ENCODE assay signal across 19 cellular contexts in the genomic region with DNA sequence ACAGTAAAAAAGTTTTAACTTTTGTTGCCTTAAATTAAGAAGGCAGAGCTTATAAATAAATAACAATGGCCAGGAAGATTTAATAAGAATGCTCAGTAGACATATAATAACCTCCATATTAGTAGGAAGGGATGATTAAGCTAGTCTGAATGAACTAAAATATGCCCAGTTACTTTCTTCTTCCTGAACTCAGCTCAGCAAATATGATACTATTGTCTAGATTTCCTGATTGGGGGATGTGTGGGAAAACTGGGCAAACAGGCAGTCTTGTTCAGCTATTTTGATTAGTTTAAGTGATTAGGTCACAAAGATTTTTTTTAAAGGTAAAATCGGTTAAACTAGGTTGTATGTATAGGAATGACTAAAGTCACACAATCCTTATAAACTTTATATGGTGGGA.
"Had no signal": no experiment of that assay in that cellular context is flagged by ENCODE, and none has a peak within 500 bp of the region (broad histone marks: within the 10 kb centered on the region; RNA-seq: fewer than 3 reads in every experiment).

No MANE protein-coding gene starts in this region.

- H3K27ac Mint-ChIP-seq: activated T-helper 1 cell treated with anti-CD3 and anti-CD28 coated beads, Interleukin-12 subunit alpha, Interleukin-12 subunit beta, Interleukin-2, Interleukin-4 antibody, amounts not matched to agents 30 ng/mL and 10 ng/mL and 1 ng/mL, durations not matched to agents 14 hours and 24 hours and 36 hours; endodermal cell; immature natural killer cell; stimulated activated naive CD8-positive, alpha-beta T cell treated with anti-CD3 and anti-CD28 coated beads, Interleukin-15, Interleukin-2, amounts not matched to agents 100 ng/mL and 50 ng/mL, for 24 hours; T-helper 2 cell treated with Interferon-gamma antibody and Interleukin-4, amounts not matched to agents 5 μg/mL and 100 μg/mL, for 36 hours had no signal

- H3K9me3 Mint-ChIP-seq: endodermal cell, immature natural killer cell had no signal

- ATAC-seq: gastroesophageal sphincter; heart right ventricle; left cardiac atrium; naive thymus-derived CD4-positive, alpha-beta T cell had no signal

- H3K4me1 ChIP-seq: tibial nerve had no signal

- DNase-seq: activated CD4-positive, alpha-beta T cell treated with anti-CD3 and anti-CD28 coated beads, Interleukin-2, amount 50 U/mL, for 48 hours; activated gamma-delta T cell treated with Interleukin-2 at 50 U/mL for 16 hours; activated T-cell treated with anti-CD3 and anti-CD28 coated beads for 4 hours; dorsolateral prefrontal cortex; endodermal cell; erythroblast; heart right ventricle; immature natural killer cell; left cardiac atrium; mesendoderm; naive thymus-derived CD4-positive, alpha-beta T cell; sigmoid colon; stimulated activated CD4-positive, alpha-beta T cell treated with anti-CD3 and anti-CD28 coated beads, Interleukin-2, amount 100 ng/mL, for 24 hours had no signal

- H3K4me3 Mint-ChIP-seq: activated naive CD8-positive, alpha-beta T cell; activated T-helper 1 cell treated with anti-CD3 and anti-CD28 coated beads, Interleukin-12 subunit alpha, Interleukin-12 subunit beta, Interleukin-2, Interleukin-4 antibody, amounts not matched to agents 30 ng/mL and 10 ng/mL and 1 ng/mL, durations not matched to agents 14 hours and 24 hours and 36 hours; endodermal cell; immature natural killer cell; naive thymus-derived CD4-positive, alpha-beta T cell; stimulated activated naive CD8-positive, alpha-beta T cell treated with anti-CD3 and anti-CD28 coated beads, Interleukin-15, Interleukin-2, amounts not matched to agents 100 ng/mL and 50 ng/mL, for 24 hours; T-helper 2 cell treated with Interferon-gamma antibody and Interleukin-4, amounts not matched to agents 5 μg/mL and 100 μg/mL, for 36 hours had no signal

- H3K27ac ChIP-seq: gastroesophageal sphincter, heart right ventricle, sigmoid colon, tibial nerve had no signal

- H3K27me3 Mint-ChIP-seq: activated naive CD8-positive, alpha-beta T cell; naive thymus-derived CD4-positive, alpha-beta T cell; stimulated activated naive CD8-positive, alpha-beta T cell treated with anti-CD3 and anti-CD28 coated beads, Interleukin-15, Interleukin-2, amounts not matched to agents 100 ng/mL and 50 ng/mL, for 24 hours had no signal

- H3K9me3 ChIP-seq: gastroesophageal sphincter, sigmoid colon, tibial nerve had no signal

- H3K4me3 ChIP-seq: dorsolateral prefrontal cortex, gastroesophageal sphincter, heart right ventricle, sigmoid colon, tibial nerve had no signal

- H3K36me3 ChIP-seq: gastroesophageal sphincter, heart right ventricle, sigmoid colon, tibial nerve had no signal

- H3K27me3 ChIP-seq: dorsolateral prefrontal cortex, gastroesophageal sphincter, heart right ventricle, sigmoid colon, tibial nerve had no signal
